1 cellular context compared by ENCODE assay signal in genomic region chr1:24642481-24643361, GRCh38.
TF ChIP-seq lines count a peak whose summit lies in the region.

TSS of gene SRRM1 (plus strand) at chr1:24643302. CDS start at chr1:24643327, 25 bp downstream.

TF ChIP-seq in HepG2, 621 proteins besides CTCF, POLR2A, EP300 and RAD21 (continued from another document and continues in another):
- TF ChIP-seq, protein P1, sequence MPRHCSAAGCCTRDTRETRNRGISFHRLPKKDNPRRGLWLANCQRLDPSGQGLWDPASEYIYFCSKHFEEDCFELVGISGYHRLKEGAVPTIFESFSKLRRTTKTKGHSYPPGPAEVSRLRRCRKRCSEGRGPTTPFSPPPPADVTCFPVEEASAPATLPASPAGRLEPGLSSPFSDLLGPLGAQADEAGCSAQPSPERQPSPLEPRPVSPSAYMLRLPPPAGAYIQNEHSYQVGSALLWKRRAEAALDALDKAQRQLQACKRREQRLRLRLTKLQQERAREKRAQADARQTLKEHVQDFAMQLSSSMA (CRISPR knock-in tag; IDR thresholded peaks at IDR 0.05): no peak
- no peak for TF ChIP-seq ZBTB42 (CRISPR knock-in tag; IDR thresholded peaks at IDR 0.05)
- peak; percentile 73 for TF ChIP-seq TSC22D2 (CRISPR knock-in tag; IDR thresholded peaks at IDR 0.05; ENCODE audit: borderline replicate concordance)
- no peak for TF ChIP-seq ZNF678 (CRISPR knock-in tag; IDR thresholded peaks at IDR 0.05)
- TF ChIP-seq ZBTB21 (CRISPR knock-in tag; IDR thresholded peaks at IDR 0.05): peak; percentile 94
- peak; percentile 77 for TF ChIP-seq SP2 (CRISPR knock-in tag; IDR thresholded peaks at IDR 0.05)
- no peak for TF ChIP-seq SNAPC4 (CRISPR knock-in tag; IDR thresholded peaks at IDR 0.05)
- TF ChIP-seq ZNF256 (CRISPR knock-in tag; conservative IDR thresholded peaks at IDR 0.05): peak; percentile 37; the same call in 1 of the 2 replicates
- TF ChIP-seq CBFB (CRISPR knock-in tag; IDR thresholded peaks at IDR 0.05): peak; percentile 76; the same call in 1 of the 2 replicates
- TF ChIP-seq PATZ1 (CRISPR knock-in tag; IDR thresholded peaks at IDR 0.05): 0 out of 2 replicates have a peak, but pooled peaks have one; percentile 14
- TF ChIP-seq RBFOX2 (IDR thresholded peaks at IDR 0.05; ENCODE audit: low read depth, low read length): peak; percentile 86
- TF ChIP-seq, protein P2, sequence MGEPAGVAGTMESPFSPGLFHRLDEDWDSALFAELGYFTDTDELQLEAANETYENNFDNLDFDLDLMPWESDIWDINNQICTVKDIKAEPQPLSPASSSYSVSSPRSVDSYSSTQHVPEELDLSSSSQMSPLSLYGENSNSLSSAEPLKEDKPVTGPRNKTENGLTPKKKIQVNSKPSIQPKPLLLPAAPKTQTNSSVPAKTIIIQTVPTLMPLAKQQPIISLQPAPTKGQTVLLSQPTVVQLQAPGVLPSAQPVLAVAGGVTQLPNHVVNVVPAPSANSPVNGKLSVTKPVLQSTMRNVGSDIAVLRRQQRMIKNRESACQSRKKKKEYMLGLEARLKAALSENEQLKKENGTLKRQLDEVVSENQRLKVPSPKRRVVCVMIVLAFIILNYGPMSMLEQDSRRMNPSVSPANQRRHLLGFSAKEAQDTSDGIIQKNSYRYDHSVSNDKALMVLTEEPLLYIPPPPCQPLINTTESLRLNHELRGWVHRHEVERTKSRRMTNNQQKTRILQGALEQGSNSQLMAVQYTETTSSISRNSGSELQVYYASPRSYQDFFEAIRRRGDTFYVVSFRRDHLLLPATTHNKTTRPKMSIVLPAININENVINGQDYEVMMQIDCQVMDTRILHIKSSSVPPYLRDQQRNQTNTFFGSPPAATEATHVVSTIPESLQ (CRISPR knock-in tag; conservative IDR thresholded peaks at IDR 0.05): no peak
- TF ChIP-seq NR2F6 (IDR thresholded peaks at IDR 0.05): no peak
- TF ChIP-seq NR2F6 (CRISPR knock-in tag; IDR thresholded peaks at IDR 0.05): peak; percentile 42; the same call in 1 of the 2 replicates
- TF ChIP-seq SMARCE1 (IDR thresholded peaks at IDR 0.05; ENCODE audit: borderline replicate concordance): no peak
- TF ChIP-seq KLF12 (CRISPR knock-in tag; IDR thresholded peaks at IDR 0.05; ENCODE audit: borderline replicate concordance): peak; percentile 75; the same call in 1 of the 2 replicates
- TF ChIP-seq, protein P3, sequence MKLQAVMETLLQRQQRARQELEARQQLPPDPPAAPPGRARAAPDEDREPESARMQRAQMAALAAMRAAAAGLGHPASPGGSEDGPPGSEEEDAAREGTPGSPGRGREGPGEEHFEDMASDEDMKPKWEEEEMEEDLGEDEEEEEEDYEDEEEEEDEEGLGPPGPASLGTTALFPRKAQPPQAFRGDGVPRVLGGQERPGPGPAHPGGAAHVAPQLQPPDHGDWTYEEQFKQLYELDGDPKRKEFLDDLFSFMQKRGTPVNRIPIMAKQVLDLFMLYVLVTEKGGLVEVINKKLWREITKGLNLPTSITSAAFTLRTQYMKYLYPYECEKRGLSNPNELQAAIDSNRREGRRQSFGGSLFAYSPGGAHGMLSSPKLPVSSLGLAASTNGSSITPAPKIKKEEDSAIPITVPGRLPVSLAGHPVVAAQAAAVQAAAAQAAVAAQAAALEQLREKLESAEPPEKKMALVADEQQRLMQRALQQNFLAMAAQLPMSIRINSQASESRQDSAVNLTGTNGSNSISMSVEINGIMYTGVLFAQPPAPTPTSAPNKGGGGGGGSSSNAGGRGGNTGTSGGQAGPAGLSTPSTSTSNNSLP (IDR thresholded peaks at IDR 0.05; ENCODE audit: low read depth, low read length): no peak
- TF ChIP-seq ZFX (CRISPR knock-in tag; IDR thresholded peaks at IDR 0.05; ENCODE audit: low read depth): peak; percentile 90
- TF ChIP-seq MBNL3 (CRISPR knock-in tag; conservative IDR thresholded peaks at IDR 0.05): no peak
- no peak for TF ChIP-seq KDM5B (CRISPR knock-in tag; IDR thresholded peaks at IDR 0.05; ENCODE audit: borderline replicate concordance)
- TF ChIP-seq GABPA (IDR thresholded peaks at IDR 0.05; ENCODE audit: low read depth, low read length): 0 out of 2 replicates have a peak, but pooled peaks have one; percentile 17
- 0 out of 2 replicates have a peak, but pooled peaks have one; percentile 39 for TF ChIP-seq GABPA (CRISPR knock-in tag; IDR thresholded peaks at IDR 0.05; ENCODE audit: low read depth)
- TF ChIP-seq DPF2 (CRISPR knock-in tag; IDR thresholded peaks at IDR 0.05; ENCODE audit: borderline replicate concordance, low read depth): no peak
- TF ChIP-seq NFYB (CRISPR knock-in tag; IDR thresholded peaks at IDR 0.05): peak; percentile 91
- TF ChIP-seq, protein P4, sequence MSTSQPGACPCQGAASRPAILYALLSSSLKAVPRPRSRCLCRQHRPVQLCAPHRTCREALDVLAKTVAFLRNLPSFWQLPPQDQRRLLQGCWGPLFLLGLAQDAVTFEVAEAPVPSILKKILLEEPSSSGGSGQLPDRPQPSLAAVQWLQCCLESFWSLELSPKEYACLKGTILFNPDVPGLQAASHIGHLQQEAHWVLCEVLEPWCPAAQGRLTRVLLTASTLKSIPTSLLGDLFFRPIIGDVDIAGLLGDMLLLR (CRISPR knock-in tag; IDR thresholded peaks at IDR 0.05): peak; percentile 72; the same call in 1 of the 2 replicates
- TF ChIP-seq, protein P5, sequence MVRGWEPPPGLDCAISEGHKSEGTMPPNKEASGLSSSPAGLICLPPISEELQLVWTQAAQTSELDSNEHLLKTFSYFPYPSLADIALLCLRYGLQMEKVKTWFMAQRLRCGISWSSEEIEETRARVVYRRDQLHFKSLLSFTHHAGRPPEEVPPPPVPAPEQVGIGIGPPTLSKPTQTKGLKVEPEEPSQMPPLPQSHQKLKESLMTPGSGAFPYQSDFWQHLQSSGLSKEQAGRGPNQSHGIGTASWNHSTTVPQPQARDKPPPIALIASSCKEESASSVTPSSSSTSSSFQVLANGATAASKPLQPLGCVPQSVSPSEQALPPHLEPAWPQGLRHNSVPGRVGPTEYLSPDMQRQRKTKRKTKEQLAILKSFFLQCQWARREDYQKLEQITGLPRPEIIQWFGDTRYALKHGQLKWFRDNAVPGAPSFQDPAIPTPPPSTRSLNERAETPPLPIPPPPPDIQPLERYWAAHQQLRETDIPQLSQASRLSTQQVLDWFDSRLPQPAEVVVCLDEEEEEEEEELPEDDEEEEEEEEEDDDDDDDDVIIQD (CRISPR knock-in tag; IDR thresholded peaks at IDR 0.05; ENCODE audit: low read depth): 0 out of 2 replicates have a peak, but pooled peaks have one; percentile 29
- TF ChIP-seq ZBTB7B (CRISPR knock-in tag; IDR thresholded peaks at IDR 0.05): no peak
- peak; percentile 55; the same call in 1 of the 2 replicates for TF ChIP-seq GLI4 (CRISPR knock-in tag; IDR thresholded peaks at IDR 0.05; ENCODE audit: borderline replicate concordance)
- 0 out of 2 replicates have a peak, but pooled peaks have one; percentile 61 for TF ChIP-seq ZNF510 (CRISPR knock-in tag; IDR thresholded peaks at IDR 0.05; ENCODE audit: low read depth)
- TF ChIP-seq, protein P6, sequence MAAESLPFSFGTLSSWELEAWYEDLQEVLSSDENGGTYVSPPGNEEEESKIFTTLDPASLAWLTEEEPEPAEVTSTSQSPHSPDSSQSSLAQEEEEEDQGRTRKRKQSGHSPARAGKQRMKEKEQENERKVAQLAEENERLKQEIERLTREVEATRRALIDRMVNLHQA (CRISPR knock-in tag; IDR thresholded peaks at IDR 0.05): no peak
- TF ChIP-seq ISX (CRISPR knock-in tag; conservative IDR thresholded peaks at IDR 0.05): peak; percentile 76; the same call in 1 of the 2 replicates
- TF ChIP-seq ZSCAN21 (CRISPR knock-in tag; IDR thresholded peaks at IDR 0.05; ENCODE audit: borderline replicate concordance): peak; percentile 88
- TF ChIP-seq, protein P7, sequence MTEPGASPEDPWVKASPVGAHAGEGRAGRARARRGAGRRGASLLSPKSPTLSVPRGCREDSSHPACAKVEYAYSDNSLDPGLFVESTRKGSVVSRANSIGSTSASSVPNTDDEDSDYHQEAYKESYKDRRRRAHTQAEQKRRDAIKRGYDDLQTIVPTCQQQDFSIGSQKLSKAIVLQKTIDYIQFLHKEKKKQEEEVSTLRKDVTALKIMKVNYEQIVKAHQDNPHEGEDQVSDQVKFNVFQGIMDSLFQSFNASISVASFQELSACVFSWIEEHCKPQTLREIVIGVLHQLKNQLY (CRISPR knock-in tag; IDR thresholded peaks at IDR 0.05): peak; percentile 82; the same call in 1 of the 2 replicates
- TF ChIP-seq KMT2B (CRISPR knock-in tag; IDR thresholded peaks at IDR 0.05): peak; percentile 76
- no peak for TF ChIP-seq SOX13 (IDR thresholded peaks at IDR 0.05)
- peak in 1 of 2 experiments; percentile 54; a peak in 2 of 4 replicates for TF ChIP-seq SOX13 (CRISPR knock-in tag; conservative IDR thresholded peaks at IDR 0.05 in 1 of 2, IDR thresholded peaks at IDR 0.05 in 1 of 2)
- peak; percentile 94 for TF ChIP-seq DRAP1 (CRISPR knock-in tag; IDR thresholded peaks at IDR 0.05)
- TF ChIP-seq BORCS8-MEF2B (CRISPR knock-in tag; IDR thresholded peaks at IDR 0.05): peak; percentile 57
- no peak for TF ChIP-seq PRMT3 (CRISPR knock-in tag; IDR thresholded peaks at IDR 0.05; ENCODE audit: borderline replicate concordance, low read depth)
- peak in 1 of 2 experiments; percentile 66; a peak in 2 of 4 replicates for TF ChIP-seq KLF16 (CRISPR knock-in tag; IDR thresholded peaks at IDR 0.05)
- TF ChIP-seq, protein P8, sequence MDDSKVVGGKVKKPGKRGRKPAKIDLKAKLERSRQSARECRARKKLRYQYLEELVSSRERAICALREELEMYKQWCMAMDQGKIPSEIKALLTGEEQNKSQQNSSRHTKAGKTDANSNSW (CRISPR knock-in tag; IDR thresholded peaks at IDR 0.05; ENCODE audit: borderline replicate concordance): no peak
- TF ChIP-seq ZNF7 (CRISPR knock-in tag; IDR thresholded peaks at IDR 0.05): no peak
- no peak for TF ChIP-seq HNRNPH1 (optimal IDR thresholded peaks at IDR 0.05; ENCODE audit: low read depth, low read length)
- 0 out of 2 replicates have a peak, but pooled peaks have one; percentile 68 for TF ChIP-seq ZNF354B (CRISPR knock-in tag; IDR thresholded peaks at IDR 0.05)
- TF ChIP-seq MYC (CRISPR knock-in tag; IDR thresholded peaks at IDR 0.05; ENCODE audit: borderline replicate concordance): peak; percentile 80
- peak; percentile 89 for TF ChIP-seq ZNF883 (CRISPR knock-in tag; IDR thresholded peaks at IDR 0.05; ENCODE audit: not compliant biosample characterization)
- no peak for TF ChIP-seq ZNF512 (CRISPR knock-in tag; IDR thresholded peaks at IDR 0.05)
